ENCODE assay signal across 11 cellular contexts in genomic region chr15:90301901-90302300, GRCh38. TPM values are rescaled to one million over a fixed set of nuclear protein-coding genes. Genes with fewer than 3 reads are reported as not detected.
"Had no signal": no experiment of that assay in that cellular context is flagged by ENCODE, and none has a peak within 500 bp of the region (broad histone marks: within the 10 kb centered on the region; RNA-seq: fewer than 3 reads in every experiment).

No MANE protein-coding gene starts in this region.

- H3K4me3 ChIP-seq: ovary, smooth muscle cell, tibial nerve had no signal

- H3K9me3 Mint-ChIP-seq: activated CD4-positive, alpha-beta memory T cell treated with anti-CD3 and anti-CD28 coated beads for 36 hours; activated naive CD8-positive, alpha-beta T cell treated with anti-CD3 and anti-CD28 coated beads, Interleukin-2, amount 50 U/mL, for 24 hours; activated T-cell treated with anti-CD3 and anti-CD28 coated beads, Interleukin-2, amount 50 U/mL, for 72 hours; central memory CD8-positive, alpha-beta T cell; dendritic cell treated with granulocyte-macrophage colony-stimulating factor and Interleukin-4, amounts not matched to agents 40 ng/mL and 50 ng/mL, for 4 days; memory B cell; nephron had no signal

- H3K36me3 ChIP-seq: ovary, tibial nerve had no signal

- H3K27ac ChIP-seq: ovary had no signal

- H3K36me3 Mint-ChIP-seq: activated CD4-positive, alpha-beta memory T cell treated with anti-CD3 and anti-CD28 coated beads for 36 hours; memory B cell had no signal

- H3K4me3 Mint-ChIP-seq: activated CD4-positive, alpha-beta memory T cell treated with anti-CD3 and anti-CD28 coated beads for 36 hours; activated naive CD8-positive, alpha-beta T cell treated with anti-CD3 and anti-CD28 coated beads, Interleukin-2, amount 50 U/mL, for 24 hours; activated T-cell treated with anti-CD3 and anti-CD28 coated beads, Interleukin-2, amount 50 U/mL, for 72 hours; central memory CD8-positive, alpha-beta T cell; dendritic cell treated with granulocyte-macrophage colony-stimulating factor and Interleukin-4, amounts not matched to agents 40 ng/mL and 50 ng/mL, for 4 days; memory B cell; nephron had no signal

- H3K27me3 ChIP-seq: ovary, tibial nerve had no signal

- H3K9me3 ChIP-seq: ovary, tibial nerve had no signal

- H3K27ac Mint-ChIP-seq: activated CD4-positive, alpha-beta memory T cell treated with anti-CD3 and anti-CD28 coated beads for 36 hours; activated naive CD8-positive, alpha-beta T cell treated with anti-CD3 and anti-CD28 coated beads, Interleukin-2, amount 50 U/mL, for 24 hours; activated T-cell treated with anti-CD3 and anti-CD28 coated beads, Interleukin-2, amount 50 U/mL, for 72 hours; memory B cell had no signal

- H3K27me3 Mint-ChIP-seq: activated CD4-positive, alpha-beta memory T cell treated with anti-CD3 and anti-CD28 coated beads for 36 hours; activated naive CD8-positive, alpha-beta T cell treated with anti-CD3 and anti-CD28 coated beads, Interleukin-2, amount 50 U/mL, for 24 hours; central memory CD8-positive, alpha-beta T cell; dendritic cell treated with granulocyte-macrophage colony-stimulating factor and Interleukin-4, amounts not matched to agents 40 ng/mL and 50 ng/mL, for 4 days; memory B cell had no signal

RNA-seq across cellular contexts. Expression of gene TTLL13, which starts 52.5 kb away (rescaled TPM):
- total RNA-seq: glomerular endothelial cell had no signal
